In genomic region chr13:20136781-20137703, GRCh38 we compare ENCODE assay signal across 9 cellular contexts. TPM values are rescaled to one million over a fixed set of nuclear protein-coding genes. Genes with fewer than 3 reads are reported as not detected.
DNase-seq lines count a peak whose midpoint lies in the region; ATAC-seq and TF ChIP-seq lines count a peak whose summit lies in the region.
"Had no signal": no experiment of that assay in that cellular context is flagged by ENCODE, and none has a peak within 500 bp of the region (broad histone marks: within the 10 kb centered on the region; RNA-seq: fewer than 3 reads in every experiment).

No MANE protein-coding gene starts in this region.

- no peak overlapping the region for H3K4me2 ChIP-seq in OCI-LY7 (ENCODE audit: low read length)

- ATAC-seq in lower lobe of right lung (peak; percentile 77 to 82), HG02970 (IDR thresholded peaks at IDR 0.05; ENCODE audit: low FRiP score, unreplicated experiment) (no peak), HG03108 (IDR thresholded peaks at IDR 0.05; ENCODE audit: unreplicated experiment) (no peak), GM21717 (IDR thresholded peaks at IDR 0.05; ENCODE audit: unreplicated experiment) (no peak)

- POLR2A ChIA-PET in OCI-LY7 (lab: Charles Lee): no interaction called here

- H2AFZ ChIP-seq in OCI-LY7 (ENCODE audit: low read length): no peak overlapping the region

- H3K4me1 ChIP-seq in HUES64 (ENCODE audit: insufficient read depth, low read length): no peaks in the 10 kb centered on the region
- H3K4me1 ChIP-seq in lower lobe of right lung: no peaks in the 10 kb centered on the region
- no peaks in the 10 kb centered on the region for H3K4me1 ChIP-seq in OCI-LY7 (ENCODE audit: insufficient read depth, low read length, poor library complexity, severe bottlenecking)

- 30% methylated on average over 53 of the region's 56 CpGs for WGBS in HUES64

- H3K27me3 ChIP-seq in HUES64 (ENCODE audit: insufficient read depth, low read length) (peaks cover 23% of the 10 kb centered on the region), lower lobe of right lung (ENCODE audit: low read depth) (peaks cover 67% of the 10 kb centered on the region)

- H3K4me3 ChIP-seq in HUES64 (ENCODE audit: low read length): peak overlapping the region; percentile 41
- H3K4me3 ChIP-seq in lower lobe of right lung: no peak overlapping the region
- no peak overlapping the region for H3K4me3 ChIP-seq in OCI-LY7 (ENCODE audit: low read depth, low read length, poor library complexity, severe bottlenecking)

- no peaks in the 10 kb centered on the region for H4K20me1 ChIP-seq in OCI-LY7 (ENCODE audit: insufficient read depth, low read length)

- DNase-seq in DMS114 treated with DMSO at 0.1 percent for 48 hours (lab: John Stamatoyannopoulos, UW; ENCODE audit: unreplicated experiment): peak; percentile 9
- peak; percentile 46 for DNase-seq in activated naive CD4-positive, alpha-beta T cell treated with anti-CD3 and anti-CD28 coated beads, Interleukin-2, amount 50 U/mL, for 16 hours
- no peak for DNase-seq in lower lobe of right lung
- no peak for DNase-seq in OCI-LY7 (ENCODE audit: low spot score)

- H3K79me2 ChIP-seq in OCI-LY7 (ENCODE audit: insufficient read depth, low read depth, low read length): no peaks in the 10 kb centered on the region

- H3K36me3 ChIP-seq in HUES64 (ENCODE audit: insufficient read depth, low read length): no peaks in the 10 kb centered on the region
- no peaks in the 10 kb centered on the region for H3K36me3 ChIP-seq in lower lobe of right lung
- H3K36me3 ChIP-seq in OCI-LY7 (ENCODE audit: insufficient read depth, low read length): no peaks in the 10 kb centered on the region

- CTCF ChIA-PET in OCI-LY7 (lab: Charles Lee; ENCODE audit: unreplicated experiment): no interaction called here

- peak; percentile 28 for TF ChIP-seq CTCF in lower lobe of right lung (IDR thresholded peaks at IDR 0.05)
- TF ChIP-seq CTCF in OCI-LY7 (conservative IDR thresholded peaks at IDR 0.05; ENCODE audit: low read length): no peak

- H3K9me2 ChIP-seq in OCI-LY7 (ENCODE audit: insufficient read depth, low read length): no peaks in the 10 kb centered on the region

- H3K9me3 ChIP-seq in HUES64 (ENCODE audit: insufficient read depth, low read depth, low read length) (no peaks in the 10 kb centered on the region), lower lobe of right lung (no peaks in the 10 kb centered on the region), OCI-LY7 (ENCODE audit: low read length) (no peaks in the 10 kb centered on the region)

- H3K27ac ChIP-seq in HUES64 (ENCODE audit: low read depth, low read length) (no peak overlapping the region), lower lobe of right lung (no peak overlapping the region), OCI-LY7 (ENCODE audit: low read depth, low read length, poor library complexity, severe bottlenecking) (no peak overlapping the region)

- intact Hi-C loops in lower lobe of right lung (cut with DNase I) (no loop called here), OCI-LY7 (cut with micrococcal nuclease; ENCODE audit: unreplicated experiment) (no loop called here)

- no TSS peak for BruUV-seq in OCI-LY7 (replicated peaks; lab: Mats Ljungman, UMichigan)

- H3K9ac ChIP-seq in HUES64 (ENCODE audit: low read depth, low read length): no peak overlapping the region

RNA-seq across cellular contexts. Expression of gene GJA3, which starts 23.8 kb away (rescaled TPM):
- 0.10 TPM for polyA plus RNA-seq in HUES64 (2013, experiment 1 of 2)
- polyA plus RNA-seq in HUES64 (2013, experiment 2 of 2): 0.19 TPM
- total RNA-seq in lower lobe of right lung (not detected), OCI-LY7 (2022) (not detected in 2 replicates)
- not detected in 2 replicates for total RNA-seq in OCI-LY7 (2014; rRNA removed; shearing (Covaris generic))

RNA-seq across cellular contexts. Expression of gene GJB2, which starts 55.7 kb away (rescaled TPM):
- 0.15 TPM for polyA plus RNA-seq in HUES64 (2013, experiment 1 of 2)
- polyA plus RNA-seq in HUES64 (2013, experiment 2 of 2): not detected
- total RNA-seq in lower lobe of right lung (0.77 TPM), OCI-LY7 (2022) (not detected in 2 replicates)
- total RNA-seq in OCI-LY7 (2014; rRNA removed; shearing (Covaris generic)): not detected in 2 replicates
- total RNA-seq: dermis microvascular lymphatic vessel endothelial cell had no signal

Comparison
In these comparisons a context has a peak if more than half of its experiments do, and no peak if none do; other contexts are left out.
1. DNase-seq: peak in DMS114 treated with DMSO at 0.1 percent for 48 hours (single experiment) and activated naive CD4-positive, alpha-beta T cell treated with anti-CD3 and anti-CD28 coated beads, Interleukin-2, amount 50 U/mL, for 16 hours (single experiment); none in lower lobe of right lung (single experiment) and OCI-LY7 (single experiment).
2. ATAC-seq: peak in lower lobe of right lung (2 of 2); none in HG02970 (single experiment), HG03108 (single experiment) and GM21717 (single experiment).